Comparison of ENCODE assay signal across 1 cellular context in the genomic region with DNA sequence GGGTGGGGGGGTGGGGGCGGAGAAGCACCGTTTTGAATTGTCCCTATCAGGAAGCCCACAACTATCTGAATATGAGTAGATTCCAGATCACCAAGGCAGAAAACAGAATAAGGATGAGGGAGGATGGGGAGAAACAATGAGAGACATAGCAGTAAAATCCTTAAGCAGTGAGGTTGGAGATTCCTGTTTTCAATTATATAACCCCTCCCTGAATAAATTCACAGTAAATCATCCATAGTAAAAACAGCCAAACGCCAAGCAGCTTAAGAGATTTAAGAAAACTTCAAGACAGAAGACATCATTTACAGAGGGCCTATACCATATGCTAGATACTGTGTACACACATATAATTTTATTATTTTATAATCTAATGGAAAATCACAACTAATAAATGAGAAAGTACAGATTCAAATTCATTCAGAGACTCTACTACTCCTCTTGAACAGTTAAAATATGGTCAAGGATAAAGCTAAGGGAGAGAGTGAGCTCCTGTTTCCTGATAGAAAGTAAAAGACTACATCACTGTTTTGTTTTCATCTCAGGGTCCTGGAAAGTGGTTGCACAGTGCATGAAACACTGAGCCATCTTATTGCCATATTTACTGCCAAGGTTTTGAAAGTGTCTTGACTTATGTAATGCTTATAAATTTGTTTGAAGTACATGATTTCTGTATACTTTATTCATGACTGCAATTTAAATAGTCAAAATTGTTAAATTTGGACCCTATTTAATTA.
TF ChIP-seq lines count a peak whose summit lies in the region.

No MANE protein-coding gene starts in this region.

TF ChIP-seq in K562, 482 proteins besides CTCF, POLR2A, EP300 and RAD21:
- no peak for TF ChIP-seq TFAM (CRISPR knock-in tag; conservative IDR thresholded peaks at IDR 0.05)
- TF ChIP-seq NCOA2 (IDR thresholded peaks at IDR 0.05; ENCODE audit: partially characterized antibody in 2 of 2), result no peak
- TF ChIP-seq HLTF (IDR thresholded peaks at IDR 0.05), result no peak
- TF ChIP-seq DMBX1 (CRISPR knock-in tag; IDR thresholded peaks at IDR 0.05; ENCODE audit: borderline replicate concordance), result no peak
TF ChIP-seq in K562: peak in this region for 0.
